ENCODE assay signal across 21 cellular contexts in genomic region chr2:55140316-55141219, GRCh38.
DNase-seq lines count a peak whose midpoint lies in the region; ATAC-seq, FAIRE-seq and TF ChIP-seq lines count a peak whose summit lies in the region.
"Had no signal": no experiment of that assay in that cellular context is flagged by ENCODE, and none has a peak within 500 bp of the region (broad histone marks: within the 10 kb centered on the region; RNA-seq: fewer than 3 reads in every experiment).

No MANE protein-coding gene starts in this region.

- no peaks in the 10 kb centered on the region for H4K20me1 ChIP-seq in IMR-90 (ENCODE audit: insufficient read depth, low read length)
- no peaks in the 10 kb centered on the region for H4K20me1 ChIP-seq in astrocyte (ENCODE audit: insufficient read depth, low read length)

- no peak overlapping the region for H4K91ac ChIP-seq in IMR-90 (ENCODE audit: insufficient read depth, low read depth, low read length)
- no peak overlapping the region for H4K91ac ChIP-seq in mesenchymal stem cell (ENCODE audit: low read length)

- H3K14ac ChIP-seq in IMR-90 (replicated peaks; ENCODE audit: low read depth, low read length) (no peak overlapping the region), mesenchymal stem cell (ENCODE audit: low read length in 2 of 2) (no peak overlapping the region)

- intact Hi-C loops in IMR-90 (cut with micrococcal nuclease), result no loop called here

- CTCF ChIA-PET in IMR-90 (lab: Yijun Ruan, JAX), result interaction anchor here (1.0 kb wide), 1 partner anchor 91 kb away, joined by 3 read pairs; no protein-coding TSS in a partner anchor
- CTCF ChIA-PET in activated CD4-positive, alpha-beta memory T cell treated with anti-CD3 and anti-CD28 coated beads, Interleukin-2, amount 10 ng/mL, durations not matched to agents 7 days and 5 days (lab: Charles Lee), result interaction anchor here (1.7 kb wide), 1 partner anchor 27 kb away, joined by 4 read pairs; no protein-coding TSS in a partner anchor

- WGBS in IMR-90 (ENCODE audit: extremely low coverage in 2 of 2, insufficient read length in 1 of 2), 2 experiments, result no CpG with 5 or more reads among the region's 8 CpGs
- 95% methylated on average over 8 of the region's 8 CpGs for WGBS in mesenchymal stem cell

- peak overlapping the region in 2 of 3 donors; percentile 42 to 83 for H3K27ac Mint-ChIP-seq in CD4-positive, CD25-positive, alpha-beta regulatory T cell
- no peak overlapping the region for H3K27ac Mint-ChIP-seq in astrocyte (ENCODE audit: unreplicated experiment)
- H3K27ac Mint-ChIP-seq in activated CD4-positive, alpha-beta memory T cell treated with anti-CD3 and anti-CD28 coated beads, Interleukin-2, amount 10 ng/mL, durations not matched to agents 7 days and 5 days, result no peak overlapping the region

- ATAC-seq in CD4-positive, CD25-positive, alpha-beta regulatory T cell (ENCODE audit: low read depth in 2 of 2), result no peak
- ATAC-seq in IMR-90 (ENCODE audit: low read depth) (no peak), HG03354 (IDR thresholded peaks at IDR 0.05; ENCODE audit: poor library complexity, severe bottlenecking, unreplicated experiment) (no peak)
- ATAC-seq: gastroesophageal sphincter had no signal

- H2BK20ac ChIP-seq in IMR-90 (ENCODE audit: low read depth, low read length), result no peak overlapping the region

- no peak overlapping the region for H2BK120ac ChIP-seq in IMR-90 (ENCODE audit: low read depth, low read length)
- no peak overlapping the region for H2BK120ac ChIP-seq in mesenchymal stem cell (ENCODE audit: low read depth, low read length)

- H3K9me3 Mint-ChIP-seq in CD4-positive, CD25-positive, alpha-beta regulatory T cell, result peaks cover 0 to 1% (median 0%) of the 10 kb centered on the region in 7 donors
- H3K9me3 Mint-ChIP-seq in astrocyte (ENCODE audit: unreplicated experiment), result peaks cover 3% of the 10 kb centered on the region
- H3K9me3 Mint-ChIP-seq in activated CD4-positive, alpha-beta memory T cell treated with anti-CD3 and anti-CD28 coated beads, Interleukin-2, amount 10 ng/mL, durations not matched to agents 7 days and 5 days, result peaks cover 2% of the 10 kb centered on the region

- H3K4me3 Mint-ChIP-seq in CD4-positive, CD25-positive, alpha-beta regulatory T cell, result no peak overlapping the region
- peak overlapping the region; percentile 21 for H3K4me3 Mint-ChIP-seq in astrocyte (ENCODE audit: unreplicated experiment)
- no peak overlapping the region for H3K4me3 Mint-ChIP-seq in activated CD4-positive, alpha-beta memory T cell treated with anti-CD3 and anti-CD28 coated beads, Interleukin-2, amount 10 ng/mL, durations not matched to agents 7 days and 5 days
- H3K4me3 Mint-ChIP-seq: naive B cell had no signal

- H3K79me1 ChIP-seq in IMR-90 (ENCODE audit: low read depth in 1 of 2, low read length in 2 of 2) (no peaks in the 10 kb centered on the region), mesenchymal stem cell (replicated peaks; ENCODE audit: low read length, poor library complexity, severe bottlenecking) (no peaks in the 10 kb centered on the region)

- dilution Hi-C loops in IMR-90 (cut with HindIII; ENCODE audit: low sequenced_read_pairs, unreplicated experiment), result no loop called here

- TF ChIP-seq RAD21 in IMR-90 (IDR thresholded peaks at IDR 0.05; ENCODE audit: low read length), result no peak

- no peak overlapping the region for H2BK5ac ChIP-seq in IMR-90 (ENCODE audit: low read depth, low read length, poor library complexity, severe bottlenecking)
- no peak overlapping the region for H2BK5ac ChIP-seq in mesenchymal stem cell (ENCODE audit: low read depth, low read length, poor library complexity, severe bottlenecking)

- H2AK9ac ChIP-seq in IMR-90 (replicated peaks; ENCODE audit: low read depth, low read length, poor library complexity), result no peak overlapping the region

- H3K27ac ChIP-seq in CD4-positive, CD25-positive, alpha-beta regulatory T cell (ENCODE audit: insufficient read depth, low read length, poor library complexity, severe bottlenecking), result no peak overlapping the region
- no peak overlapping the region for H3K27ac ChIP-seq in IMR-90 (ENCODE audit: insufficient read depth, low read length)
- H3K27ac ChIP-seq in astrocyte (ENCODE audit: low read depth, low read length), result no peak overlapping the region
- H3K27ac ChIP-seq in mesenchymal stem cell (ENCODE audit: low read length, poor library complexity, severe bottlenecking), result no peak overlapping the region
- H3K27ac ChIP-seq: GM23248, right atrium auricular region, vagina had no signal

- POLR2A ChIA-PET in IMR-90 (lab: Charles Lee; ENCODE audit: unreplicated experiment), result no interaction called here
- POLR2A ChIA-PET in activated CD4-positive, alpha-beta memory T cell treated with anti-CD3 and anti-CD28 coated beads, Interleukin-2, amount 10 ng/mL, durations not matched to agents 7 days and 5 days (lab: Charles Lee), result interaction anchor here (0.7 kb wide), 1 partner anchor 92 kb away, joined by 3 read pairs; no protein-coding TSS in a partner anchor

- H2BK15ac ChIP-seq in IMR-90 (ENCODE audit: low read depth, low read length), result no peak overlapping the region
- no peak overlapping the region for H2BK15ac ChIP-seq in mesenchymal stem cell (ENCODE audit: low read depth, poor library complexity, severe bottlenecking)

- H3K4ac ChIP-seq in IMR-90 (ENCODE audit: low read depth, low read length), result no peak overlapping the region
- peak overlapping the region in 1 of 2 experiments; percentile 24 for H3K4ac ChIP-seq in mesenchymal stem cell (ENCODE audit: low read depth in 1 of 2, low read length in 2 of 2)

- H4K8ac ChIP-seq in IMR-90 (ENCODE audit: low read depth in 2 of 2, low read length in 2 of 2), result no peak overlapping the region
- no peak overlapping the region for H4K8ac ChIP-seq in mesenchymal stem cell (ENCODE audit: low read length)

- H3K9me3 ChIP-seq in CD4-positive, CD25-positive, alpha-beta regulatory T cell (ENCODE audit: control insufficient read depth in 2 of 2, low read length in 2 of 2), result no peaks in the 10 kb centered on the region
- H3K9me3 ChIP-seq in IMR-90 (ENCODE audit: control insufficient read depth, insufficient read depth, low read length), result no peaks in the 10 kb centered on the region
- H3K9me3 ChIP-seq in astrocyte (ENCODE audit: insufficient read depth, low read depth, low read length), result no peaks in the 10 kb centered on the region
- no peaks in the 10 kb centered on the region for H3K9me3 ChIP-seq in mesenchymal stem cell (ENCODE audit: control insufficient read depth, low read length)
- H3K9me3 ChIP-seq: gastroesophageal sphincter, right atrium auricular region, vagina had no signal

- H3K9ac ChIP-seq in IMR-90 (ENCODE audit: low read depth, low read length), result no peak overlapping the region
- H3K9ac ChIP-seq in astrocyte (ENCODE audit: low read length), result no peak overlapping the region
- H3K9ac ChIP-seq in mesenchymal stem cell (ENCODE audit: low read length), result no peak overlapping the region
- H3K9ac ChIP-seq: GM23248 had no signal

- H3K79me2 ChIP-seq in astrocyte (ENCODE audit: insufficient read depth, low read length), result no peaks in the 10 kb centered on the region

- H3K4me2 ChIP-seq in IMR-90 (ENCODE audit: low read depth, low read length) (no peak overlapping the region), astrocyte (ENCODE audit: low read length) (no peak overlapping the region), mesenchymal stem cell (ENCODE audit: low read length, poor library complexity, severe bottlenecking) (no peak overlapping the region)

- H2AK5ac ChIP-seq in IMR-90 (ENCODE audit: low read depth, low read length) (0 out of 2 replicates have a peak overlapping the region, but pooled peaks have one; percentile 38), mesenchymal stem cell (ENCODE audit: low read length, severe bottlenecking) (no peak overlapping the region)

- peak in 1 of 3 donors; percentile 15 for DNase-seq in CD4-positive, CD25-positive, alpha-beta regulatory T cell
- DNase-seq in IMR-90, result no peak
- DNase-seq in astrocyte (ENCODE audit: low read depth), result no peak
- DNase-seq in mesenchymal stem cell, result no peak
- DNase-seq in activated CD4-positive, alpha-beta memory T cell treated with anti-CD3 and anti-CD28 coated beads, Interleukin-2, amount 10 ng/mL, durations not matched to agents 7 days and 5 days, result no peak
- DNase-seq in A172 (ENCODE audit: low spot score), result no peak
- no peak for DNase-seq in NCI-H1105 (lab: John Stamatoyannopoulos, UW)
- DNase-seq: activated naive CD4-positive, alpha-beta T cell; activated T-cell treated with anti-CD3 and anti-CD28 coated beads for 4 hours; C1 segment of cervical spinal cord; GM23248; kidney; naive B cell; NCI-H1436 treated with DMSO at 0.1 percent for 48 hours; NCI-H2171; NCI-H69; Right ventricle myocardium superior had no signal

- no TSS peak for BruUV-seq in IMR-90 (replicated peaks; lab: Mats Ljungman, UMichigan)

- H3K27me3 ChIP-seq in CD4-positive, CD25-positive, alpha-beta regulatory T cell (ENCODE audit: control insufficient read depth, insufficient read depth, low read length), result no peaks in the 10 kb centered on the region
- H3K27me3 ChIP-seq in IMR-90 (ENCODE audit: control insufficient read depth, insufficient read depth, low read length), result no peaks in the 10 kb centered on the region
- H3K27me3 ChIP-seq in astrocyte (ENCODE audit: insufficient read depth, low read length), result no peaks in the 10 kb centered on the region
- H3K27me3 ChIP-seq in mesenchymal stem cell (ENCODE audit: control insufficient read depth in 1 of 2, insufficient read depth in 1 of 2, low read length in 2 of 2), result no peaks in the 10 kb centered on the region
- H3K27me3 ChIP-seq: gastroesophageal sphincter, right atrium auricular region, vagina had no signal

- H3K27me3 Mint-ChIP-seq in CD4-positive, CD25-positive, alpha-beta regulatory T cell, result peaks cover 5% of the 10 kb centered on the region
- peaks cover 11% of the 10 kb centered on the region for H3K27me3 Mint-ChIP-seq in astrocyte (ENCODE audit: low read depth, unreplicated experiment)
- H3K27me3 Mint-ChIP-seq in activated CD4-positive, alpha-beta memory T cell treated with anti-CD3 and anti-CD28 coated beads, Interleukin-2, amount 10 ng/mL, durations not matched to agents 7 days and 5 days, result no peaks in the 10 kb centered on the region

- H3K4me3 ChIP-seq in CD4-positive, CD25-positive, alpha-beta regulatory T cell (ENCODE audit: low read depth, low read length), result no peak overlapping the region
- H3K4me3 ChIP-seq in IMR-90 (ENCODE audit: insufficient read depth, low read depth, low read length), result no peak overlapping the region
- H3K4me3 ChIP-seq in astrocyte (ENCODE audit: insufficient read depth, low read depth, low read length), result no peak overlapping the region
- no peak overlapping the region for H3K4me3 ChIP-seq in mesenchymal stem cell (ENCODE audit: insufficient read depth in 1 of 2, low read depth in 1 of 2, low read length in 2 of 2)
- H3K4me3 ChIP-seq: gastroesophageal sphincter, GM23248, right atrium auricular region, vagina had no signal

- H2BK12ac ChIP-seq in mesenchymal stem cell (ENCODE audit: low read length in 2 of 2), result peak overlapping the region; percentile 56 to 60

- TF ChIP-seq CTCF in IMR-90 (conservative IDR thresholded peaks at IDR 0.05; ENCODE audit: low read depth, low read length) (no peak), astrocyte (IDR thresholded peaks at IDR 0.05; ENCODE audit: insufficient read depth, low read depth, low read length) (no peak)

- H3K36me3 ChIP-seq in CD4-positive, CD25-positive, alpha-beta regulatory T cell (ENCODE audit: control insufficient read depth, insufficient read depth, low read length), result no peaks in the 10 kb centered on the region
- H3K36me3 ChIP-seq in IMR-90 (ENCODE audit: control insufficient read depth, insufficient read depth, low read length) (no peaks in the 10 kb centered on the region), astrocyte (ENCODE audit: insufficient read depth, low read length) (no peaks in the 10 kb centered on the region), mesenchymal stem cell (ENCODE audit: control insufficient read depth in 1 of 2, insufficient read depth in 2 of 2, low read depth in 1 of 2, low read length in 2 of 2) (no peaks in the 10 kb centered on the region)
- H3K36me3 ChIP-seq: gastroesophageal sphincter, right atrium auricular region, vagina had no signal

- H3K4me1 Mint-ChIP-seq in CD4-positive, CD25-positive, alpha-beta regulatory T cell, result peaks cover 19 to 48% (median 32%) of the 10 kb centered on the region in 4 donors
- peaks cover 9% of the 10 kb centered on the region for H3K4me1 Mint-ChIP-seq in astrocyte (ENCODE audit: low read depth, unreplicated experiment)
- peaks cover 8% of the 10 kb centered on the region for H3K4me1 Mint-ChIP-seq in activated CD4-positive, alpha-beta memory T cell treated with anti-CD3 and anti-CD28 coated beads, Interleukin-2, amount 10 ng/mL, durations not matched to agents 7 days and 5 days

- no peaks in the 10 kb centered on the region; the same call in none of the 2 replicates for H3K9me1 ChIP-seq in IMR-90 (ENCODE audit: insufficient read depth, low read length)

- in situ Hi-C loops in IMR-90 (cut with MboI; ENCODE audit: low sequenced_read_pairs), result no loop called here

- no peak for FAIRE-seq in astrocyte (lab: Jason Lieb, UNC)
- FAIRE-seq: kidney had no signal

- no peak overlapping the region for H4K5ac ChIP-seq in IMR-90 (ENCODE audit: low read depth, low read length)

- no peak overlapping the region for H2AFZ ChIP-seq in IMR-90 (replicated peaks; ENCODE audit: low read length, poor library complexity)
- H2AFZ ChIP-seq in astrocyte (ENCODE audit: low read depth, low read length), result no peak overlapping the region
- no peak overlapping the region for H2AFZ ChIP-seq in mesenchymal stem cell (ENCODE audit: low read depth, low read length)
- H2AFZ ChIP-seq: GM23248 had no signal

- no peak overlapping the region for H3K56ac ChIP-seq in IMR-90 (ENCODE audit: extremely low read depth, insufficient read depth, low read length)

- H3K36me3 Mint-ChIP-seq in CD4-positive, CD25-positive, alpha-beta regulatory T cell, result peaks cover 4% of the 10 kb centered on the region
- H3K36me3 Mint-ChIP-seq in astrocyte (ENCODE audit: low read depth, unreplicated experiment), result peaks cover 11% of the 10 kb centered on the region
- H3K36me3 Mint-ChIP-seq in activated CD4-positive, alpha-beta memory T cell treated with anti-CD3 and anti-CD28 coated beads, Interleukin-2, amount 10 ng/mL, durations not matched to agents 7 days and 5 days (ENCODE audit: low read depth), result no peaks in the 10 kb centered on the region
- H3K36me3 Mint-ChIP-seq: naive B cell had no signal

- H3K18ac ChIP-seq in IMR-90 (ENCODE audit: low read depth, low read length) (no peak overlapping the region), mesenchymal stem cell (ENCODE audit: low read depth in 1 of 2, low read length in 2 of 2) (peak overlapping the region; percentile 64)

- no peak for TF ChIP-seq POLR2A in IMR-90 (IDR thresholded peaks at IDR 0.05; ENCODE audit: low read depth, low read length)

- peaks cover 12% of the 10 kb centered on the region for H3K4me1 ChIP-seq in CD4-positive, CD25-positive, alpha-beta regulatory T cell (ENCODE audit: control insufficient read depth, insufficient read depth, low read length, poor library complexity, severe bottlenecking)
- H3K4me1 ChIP-seq in IMR-90 (ENCODE audit: control insufficient read depth, insufficient read depth, low read length) (peaks cover 13% of the 10 kb centered on the region), astrocyte (ENCODE audit: insufficient read depth, low read length) (no peaks in the 10 kb centered on the region), mesenchymal stem cell (ENCODE audit: control insufficient read depth, insufficient read depth, low read depth, low read length) (peaks cover 5% of the 10 kb centered on the region)

- no peak overlapping the region for H3K23ac ChIP-seq in IMR-90 (ENCODE audit: low read depth, low read length)
- no peak overlapping the region for H3K23ac ChIP-seq in mesenchymal stem cell (ENCODE audit: low read length in 2 of 2)

Comparison
In these comparisons a context has a peak if more than half of its experiments do, and no peak if none do; other contexts are left out.
1. H3K27ac Mint-ChIP-seq: peak in CD4-positive, CD25-positive, alpha-beta regulatory T cell (2 of 3); none in astrocyte (single experiment) and activated CD4-positive, alpha-beta memory T cell treated with anti-CD3 and anti-CD28 coated beads, Interleukin-2, amount 10 ng/mL, durations not matched to agents 7 days and 5 days (single experiment).